10 cellular contexts compared by ENCODE assay signal in genomic region chr1:178536844-178537371, GRCh38. TPM values are rescaled to one million over a fixed set of nuclear protein-coding genes. Genes with fewer than 3 reads are reported as not detected.
DNase-seq lines count a peak whose midpoint lies in the region; ATAC-seq, FAIRE-seq and TF ChIP-seq lines count a peak whose summit lies in the region.
"Had no signal": no experiment of that assay in that cellular context is flagged by ENCODE, and none has a peak within 500 bp of the region (broad histone marks: within the 10 kb centered on the region; RNA-seq: fewer than 3 reads in every experiment).

No MANE protein-coding gene starts in this region.

- no peak overlapping the region for H3K4me3 Mint-ChIP-seq in chondrocyte (ENCODE audit: unreplicated experiment)
- H3K4me3 Mint-ChIP-seq in natural killer cell: no peak overlapping the region
- H3K4me3 Mint-ChIP-seq: activated naive CD4-positive, alpha-beta T cell treated with anti-CD3 and anti-CD28 coated beads, Interleukin-2, amount 10 ng/mL, durations not matched to agents 7 days and 5 days had no signal

- peak overlapping the region in 1 of 2 donors; percentile 19 for H3K9ac ChIP-seq in liver (ENCODE audit: low read depth in 1 of 2, low read length in 2 of 2)

- H3K4me1 Mint-ChIP-seq in chondrocyte (ENCODE audit: low read depth) (peaks cover 53% of the 10 kb centered on the region), natural killer cell (peaks cover 6 to 20% of the 10 kb centered on the region in 2 donors)

- TF ChIP-seq CTCF in chondrocyte (IDR thresholded peaks at IDR 0.05) (no peak), liver (IDR thresholded peaks at IDR 0.05; ENCODE audit: low read depth, low read length, missing input control) (no peak), upper lobe of left lung (IDR thresholded peaks at IDR 0.05) (no peak), natural killer cell (IDR thresholded peaks at IDR 0.05) (no peak)

- ATAC-seq in upper lobe of left lung (ENCODE audit: low FRiP score in 2 of 2) (peak; percentile 70 to 87), GM18519 (IDR thresholded peaks at IDR 0.05; ENCODE audit: low FRiP score, unreplicated experiment) (no peak), natural killer cell (no peak)

- H3K4me1 ChIP-seq in liver (ENCODE audit: control insufficient read depth in 4 of 4, insufficient read depth in 4 of 4, low read length in 3 of 4): peaks cover 2 to 34% (median 17%) of the 10 kb centered on the region in 4 donors
- H3K4me1 ChIP-seq in upper lobe of left lung: peaks cover 4 to 14% (median 13%) of the 10 kb centered on the region in 4 donors

- no peak overlapping the region for H3K4me3 ChIP-seq in liver (ENCODE audit: low read depth in 1 of 3, low read length in 3 of 3)
- no peak overlapping the region for H3K4me3 ChIP-seq in upper lobe of left lung

- peak; percentile 94 for FAIRE-seq in HTR-8/SVneo (lab: Jason Lieb, UNC)

- H3K27ac ChIP-seq in liver (ENCODE audit: low read depth in 1 of 2, low read length in 2 of 2) (peak overlapping the region; percentile 72 to 90), upper lobe of left lung (no peak overlapping the region)

- H3K9me3 ChIP-seq in liver (ENCODE audit: control insufficient read depth in 4 of 4, low read length in 3 of 4) (no peaks in the 10 kb centered on the region), upper lobe of left lung (no peaks in the 10 kb centered on the region)

- peak; percentile 28 to 38 for TF ChIP-seq RAD21 in liver (IDR thresholded peaks at IDR 0.05)

- no peaks in the 10 kb centered on the region for H3K27me3 ChIP-seq in liver (ENCODE audit: control insufficient read depth in 4 of 4, insufficient read depth in 4 of 4, low read length in 3 of 4)
- H3K27me3 ChIP-seq in upper lobe of left lung: no peaks in the 10 kb centered on the region

- no peaks in the 10 kb centered on the region for H3K9me3 Mint-ChIP-seq in chondrocyte (ENCODE audit: low read depth)
- H3K9me3 Mint-ChIP-seq in natural killer cell: no peaks in the 10 kb centered on the region
- H3K9me3 Mint-ChIP-seq: activated naive CD4-positive, alpha-beta T cell treated with anti-CD3 and anti-CD28 coated beads, Interleukin-2, amount 10 ng/mL, durations not matched to agents 7 days and 5 days; naive B cell had no signal

- H3K27me3 Mint-ChIP-seq in chondrocyte (ENCODE audit: low read depth) (no peaks in the 10 kb centered on the region), natural killer cell (ENCODE audit: low read depth in 2 of 2) (peaks cover 0 to 7% of the 10 kb centered on the region in 2 donors)
- H3K27me3 Mint-ChIP-seq: activated naive CD4-positive, alpha-beta T cell treated with anti-CD3 and anti-CD28 coated beads, Interleukin-2, amount 10 ng/mL, durations not matched to agents 7 days and 5 days had no signal

- H3K36me3 Mint-ChIP-seq in chondrocyte (ENCODE audit: low read depth): no peaks in the 10 kb centered on the region
- H3K36me3 Mint-ChIP-seq in natural killer cell: no peaks in the 10 kb centered on the region
- H3K36me3 Mint-ChIP-seq: activated naive CD4-positive, alpha-beta T cell treated with anti-CD3 and anti-CD28 coated beads, Interleukin-2, amount 10 ng/mL, durations not matched to agents 7 days and 5 days; naive B cell had no signal

- intact Hi-C loops in natural killer cell (cut with micrococcal nuclease): no loop called here

- no peak for TF ChIP-seq EP300 in upper lobe of left lung (IDR thresholded peaks at IDR 0.05)

- no peaks in the 10 kb centered on the region for H3K36me3 ChIP-seq in liver (ENCODE audit: control insufficient read depth in 4 of 4, insufficient read depth in 3 of 4, low read depth in 1 of 4, low read length in 3 of 4)
- no peaks in the 10 kb centered on the region for H3K36me3 ChIP-seq in upper lobe of left lung

- peak; percentile 73 for DNase-seq in HTR-8/SVneo (ENCODE audit: insufficient read length, low spot score)
- no peak for DNase-seq in chondrocyte (ENCODE audit: low spot score)
- no peak for DNase-seq in upper lobe of left lung
- DNase-seq in natural killer cell: no peak
- no peak for DNase-seq in NCI-H2029 (lab: John Stamatoyannopoulos, UW)
- DNase-seq: activated naive CD4-positive, alpha-beta T cell treated with anti-CD3 and anti-CD28 coated beads, Interleukin-2, amount 10 ng/mL, durations not matched to agents 7 days and 5 days; naive B cell; NCI-H524 treated with DMSO at 0.1 percent for 48 hours had no signal

- H3K27ac Mint-ChIP-seq in chondrocyte (ENCODE audit: unreplicated experiment) (peak overlapping the region; percentile 92), natural killer cell (no peak overlapping the region)
- H3K27ac Mint-ChIP-seq: activated naive CD4-positive, alpha-beta T cell treated with anti-CD3 and anti-CD28 coated beads, Interleukin-2, amount 10 ng/mL, durations not matched to agents 7 days and 5 days had no signal

- no peak for TF ChIP-seq POLR2A in upper lobe of left lung (IDR thresholded peaks at IDR 0.05)

- WGBS in liver: 17% methylated on average over 7 of the region's 7 CpGs
- WGBS in upper lobe of left lung, 2 donors: 80 to 81% methylated on average over 6 to 7 of the region's 7 CpGs

TF ChIP-seq in liver, 16 proteins besides CTCF, POLR2A, EP300 and RAD21:
- TF ChIP-seq FOXA1 (IDR thresholded peaks at IDR 0.05): peak; percentile 44
- TF ChIP-seq HNF4G (IDR thresholded peaks at IDR 0.05): no peak
- peak; percentile 71 for TF ChIP-seq ATF3 (IDR thresholded peaks at IDR 0.05)
- peak; percentile 94 to 96 for TF ChIP-seq RXRA (IDR thresholded peaks at IDR 0.05)
- TF ChIP-seq YY1 (IDR thresholded peaks at IDR 0.05): peak; percentile 95
- TF ChIP-seq REST (IDR thresholded peaks at IDR 0.05): peak; percentile 73
- TF ChIP-seq EGR1 (IDR thresholded peaks at IDR 0.05; ENCODE audit: low read depth in 2 of 2): no peak
- TF ChIP-seq JUND (IDR thresholded peaks at IDR 0.05): peak; percentile 89 to 96
- TF ChIP-seq ZBTB33 (IDR thresholded peaks at IDR 0.05): peak; percentile 19
- peak; percentile 63 to 83 for TF ChIP-seq HNF4A (conservative IDR thresholded peaks at IDR 0.05)
- TF ChIP-seq GABPA (IDR thresholded peaks at IDR 0.05 in 1 of 2, conservative IDR thresholded peaks at IDR 0.05 in 1 of 2): no peak
- peak; percentile 40 for TF ChIP-seq NR2F2 (IDR thresholded peaks at IDR 0.05)
- no peak for TF ChIP-seq MAX (IDR thresholded peaks at IDR 0.05)
- peak; percentile 19 for TF ChIP-seq FOXA2 (IDR thresholded peaks at IDR 0.05)
- no peak for TF ChIP-seq TAF1 (conservative IDR thresholded peaks at IDR 0.05)
- peak; percentile 87 for TF ChIP-seq SP1 (IDR thresholded peaks at IDR 0.05)

RNA-seq across cellular contexts. Expression of gene TEX35, which starts 24.0 kb away (rescaled TPM):
- total RNA-seq in chondrocyte (not detected in 3 replicates), liver (not detected), upper lobe of left lung (not detected), natural killer cell (not detected)
- not detected for polyA plus RNA-seq in liver

RNA-seq across cellular contexts. Expression of gene CLEC20A, which starts 40.1 kb away (rescaled TPM):
- total RNA-seq in chondrocyte (not detected in 3 replicates), liver (under 1 TPM in 1 of 2 donors, not detected in 1; 0.33 TPM), upper lobe of left lung (not detected), natural killer cell (not detected)
- polyA plus RNA-seq in liver: not detected

Comparison
In these comparisons a context has a peak if more than half of its experiments do, and no peak if none do; other contexts are left out.
1. H3K27ac ChIP-seq: peak in liver (2 of 2); none in upper lobe of left lung (0 of 4).
2. ATAC-seq: peak in upper lobe of left lung (2 of 2); none in GM18519 (single experiment) and natural killer cell (0 of 3).